In genomic region chr18:51666717-51667320, GRCh38 we compare ENCODE assay signal across 14 cellular contexts.
DNase-seq lines count a peak whose midpoint lies in the region; ATAC-seq, FAIRE-seq and TF ChIP-seq lines count a peak whose summit lies in the region.
"Had no signal": no experiment of that assay in that cellular context is flagged by ENCODE, and none has a peak within 500 bp of the region (broad histone marks: within the 10 kb centered on the region; RNA-seq: fewer than 3 reads in every experiment).

No MANE protein-coding gene starts in this region.

- no peak for FAIRE-seq in urothelium cell line (lab: Jason Lieb, UNC)
- FAIRE-seq: keratinocyte had no signal

- no peak overlapping the region for H3K27ac Mint-ChIP-seq in activated T-cell treated with anti-CD3 and anti-CD28 coated beads, Interleukin-2, amount 50 U/mL, for 24 hours

- H3K4me3 Mint-ChIP-seq in activated T-cell treated with anti-CD3 and anti-CD28 coated beads, Interleukin-2, amount 50 U/mL, for 24 hours = no peak overlapping the region
- H3K4me3 Mint-ChIP-seq: H9 had no signal

- H3K27me3 Mint-ChIP-seq in activated T-cell treated with anti-CD3 and anti-CD28 coated beads, Interleukin-2, amount 50 U/mL, for 24 hours = peaks cover 35% of the 10 kb centered on the region

- no peaks in the 10 kb centered on the region for H3K36me3 Mint-ChIP-seq in activated T-cell treated with anti-CD3 and anti-CD28 coated beads, Interleukin-2, amount 50 U/mL, for 24 hours (ENCODE audit: low read depth)

- no peaks in the 10 kb centered on the region for H3K9me3 ChIP-seq in left ventricle myocardium inferior (replicated peaks)

- peaks cover 81% of the 10 kb centered on the region for H3K27me3 ChIP-seq in left ventricle myocardium inferior (ENCODE audit: low read depth)

- H3K4me1 ChIP-seq in left ventricle myocardium inferior = no peaks in the 10 kb centered on the region

- no peaks in the 10 kb centered on the region for H3K4me1 Mint-ChIP-seq in activated T-cell treated with anti-CD3 and anti-CD28 coated beads, Interleukin-2, amount 50 U/mL, for 24 hours (ENCODE audit: low read depth)

- DNase-seq in Right ventricle myocardium superior (peak; percentile 44), Right ventricle myocardium inferior (ENCODE audit: missing footprints) (no peak), SK-N-DZ (ENCODE audit: low spot score) (peak; percentile 5), left ventricle myocardium inferior (peak; percentile 20), urothelium cell line (ENCODE audit: low spot score) (peak; percentile 34)
- no peak for DNase-seq in activated T-cell treated with anti-CD3 and anti-CD28 coated beads, Interleukin-2, amount 50 U/mL, for 24 hours
- DNase-seq: ACHN, dermis blood vessel endothelial cell, H9 had no signal

- ATAC-seq in Right ventricle myocardium superior (ENCODE audit: poor library complexity) (no peak), Right ventricle myocardium inferior (no peak), HG03159 (IDR thresholded peaks at IDR 0.05; ENCODE audit: unreplicated experiment) (no peak), HG03135 (IDR thresholded peaks at IDR 0.05; ENCODE audit: unreplicated experiment) (no peak)

- intact Hi-C loops in Right ventricle myocardium superior (cut with DNase I) = no loop called here
- intact Hi-C loops in Right ventricle myocardium inferior (cut with DNase I) = no loop called here
- intact Hi-C loops in left ventricle myocardium inferior (cut with micrococcal nuclease) = no loop called here

- no peak overlapping the region for H3K27ac ChIP-seq in left ventricle myocardium inferior (replicated peaks)
- H3K27ac ChIP-seq: RWPE1, skin epidermis had no signal

- no peaks in the 10 kb centered on the region for H3K36me3 ChIP-seq in left ventricle myocardium inferior

- no peak overlapping the region for H3K4me3 ChIP-seq in left ventricle myocardium inferior
- H3K4me3 ChIP-seq: skin epidermis had no signal

- no peaks in the 10 kb centered on the region for H3K9me3 Mint-ChIP-seq in activated T-cell treated with anti-CD3 and anti-CD28 coated beads, Interleukin-2, amount 50 U/mL, for 24 hours

- TF ChIP-seq CTCF in left ventricle myocardium inferior (IDR thresholded peaks at IDR 0.05; ENCODE audit: borderline replicate concordance) = no peak

Comparison
In these comparisons a context has a peak if more than half of its experiments do, and no peak if none do; other contexts are left out.
1. DNase-seq: peak in Right ventricle myocardium superior (single experiment), SK-N-DZ (single experiment), left ventricle myocardium inferior (single experiment) and urothelium cell line (single experiment); none in Right ventricle myocardium inferior (single experiment) and activated T-cell treated with anti-CD3 and anti-CD28 coated beads, Interleukin-2, amount 50 U/mL, for 24 hours (single experiment).